8 cellular contexts compared by ENCODE assay signal in the genomic region with DNA sequence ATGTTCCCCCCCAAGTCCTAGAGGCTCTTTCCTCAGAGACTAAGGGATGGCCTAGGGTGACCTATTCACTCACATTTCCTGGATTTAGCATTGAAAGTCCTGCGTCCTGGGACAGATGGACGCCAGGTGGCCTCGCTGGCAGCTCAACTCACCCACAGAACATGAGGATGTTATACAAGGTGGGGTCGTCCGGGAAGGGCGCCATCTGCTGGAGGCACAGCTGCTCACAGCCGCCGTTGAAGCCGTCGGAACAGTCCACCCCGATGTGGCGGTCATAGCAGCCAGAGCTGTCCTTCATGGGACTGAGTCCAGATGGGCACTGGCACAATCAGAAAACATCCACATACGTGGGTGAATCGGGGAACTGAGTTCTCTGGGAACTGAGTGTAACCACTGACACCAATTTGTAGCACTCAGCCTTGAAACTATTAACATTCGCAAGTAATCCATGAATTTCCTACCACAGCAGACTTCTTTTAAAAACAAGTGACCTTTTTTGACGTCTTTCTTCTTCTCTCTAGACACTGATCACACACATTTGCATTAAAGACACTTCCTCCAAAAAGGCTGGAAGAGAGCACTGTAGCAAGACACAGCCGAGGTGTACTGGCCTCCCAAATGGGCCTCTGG.
A peak's percentile ranks its signal among the peaks of the same experiment; 100 is the strongest.
DNase-seq lines count a peak whose midpoint lies in the region; ATAC-seq, FAIRE-seq and TF ChIP-seq lines count a peak whose summit lies in the region.

No MANE protein-coding gene starts in this region.

- FAIRE-seq in kidney (lab: Jason Lieb, UNC), result no peak

- TF ChIP-seq CTCF in LNCaP clone FGC (IDR thresholded peaks at IDR 0.05; ENCODE audit: control insufficient read depth, extremely low read depth, insufficient read depth), result peak; percentile 98
- peak; percentile 21 to 47 (median 23) for TF ChIP-seq CTCF in ascending aorta (IDR thresholded peaks at IDR 0.05)
- TF ChIP-seq CTCF in kidney (IDR thresholded peaks at IDR 0.05; ENCODE audit: borderline replicate concordance, extremely low read depth, insufficient read depth), result peak; percentile 50
- peak in 3 of 5 experiments; percentile 14 to 36 (median 16) for TF ChIP-seq CTCF in transverse colon (IDR thresholded peaks at IDR 0.05)
- no peak for TF ChIP-seq CTCF in natural killer cell (IDR thresholded peaks at IDR 0.05)

- H3K9me3 ChIP-seq in ascending aorta (no peaks in the 10 kb centered on the region), kidney (ENCODE audit: control insufficient read depth in 1 of 2, low read length in 2 of 2) (no peaks in the 10 kb centered on the region), transverse colon (no peaks in the 10 kb centered on the region)

- in situ Hi-C loops in transverse colon (cut with MboI; ENCODE audit: low pct_ligation_motif_present in 1 of 4, low pct_unique_long_range_greater_than_20kb in 1 of 4, low sequenced_read_pairs in 3 of 4), result no loop called here

- intact Hi-C loops in ascending aorta (cut with DNase I), result no loop called here
- intact Hi-C loops in kidney (cut with DNase I), result no loop called here
- intact Hi-C loops in transverse colon (cut with DNase I; ENCODE audit: low total_unique reads), result no loop called here
- intact Hi-C loops in natural killer cell (cut with micrococcal nuclease), result no loop called here

- TF ChIP-seq POLR2A in transverse colon (IDR thresholded peaks at IDR 0.05), result no peak

- H3K27ac ChIP-seq in ascending aorta (no peak overlapping the region), kidney (ENCODE audit: low read depth in 2 of 2, low read length in 2 of 2) (no peak overlapping the region), transverse colon (no peak overlapping the region)

- no peak overlapping the region for H3K27ac Mint-ChIP-seq in natural killer cell

- DNase-seq in EL, result peak; percentile 56
- DNase-seq in LNCaP clone FGC (ENCODE audit: low read depth), result peak; percentile 46
- DNase-seq in ascending aorta (ENCODE audit: low spot score in 2 of 2), result no peak
- DNase-seq in kidney, result no peak
- DNase-seq in transverse colon, result peak; percentile 8
- DNase-seq in natural killer cell, result no peak
- DNase-seq in ureter (ENCODE audit: low spot score), result no peak

- no peaks in the 10 kb centered on the region for H3K4me1 ChIP-seq in ascending aorta
- no peaks in the 10 kb centered on the region for H3K4me1 ChIP-seq in kidney (ENCODE audit: control insufficient read depth in 1 of 2, insufficient read depth in 1 of 2, low read depth in 1 of 2, low read length in 2 of 2)
- no peaks in the 10 kb centered on the region for H3K4me1 ChIP-seq in transverse colon

- no peak overlapping the region for H3K4me3 ChIP-seq in LNCaP clone FGC (ENCODE audit: low read depth, low read length)
- no peak overlapping the region for H3K4me3 ChIP-seq in ascending aorta
- no peak overlapping the region for H3K4me3 ChIP-seq in kidney (ENCODE audit: low read length in 2 of 2)
- no peak overlapping the region for H3K4me3 ChIP-seq in transverse colon

- H3K36me3 Mint-ChIP-seq in natural killer cell, result no peaks in the 10 kb centered on the region

- H3K4me3 Mint-ChIP-seq in natural killer cell, result no peak overlapping the region

- no peaks in the 10 kb centered on the region for H3K27me3 Mint-ChIP-seq in natural killer cell (ENCODE audit: low read depth in 2 of 2)

- H3K36me3 ChIP-seq in ascending aorta (no peaks in the 10 kb centered on the region), kidney (ENCODE audit: control insufficient read depth in 1 of 2, insufficient read depth in 2 of 2, low read length in 2 of 2) (no peaks in the 10 kb centered on the region), transverse colon (no peaks in the 10 kb centered on the region)

- no peaks in the 10 kb centered on the region for H3K4me1 Mint-ChIP-seq in natural killer cell

- no peak for TF ChIP-seq EP300 in transverse colon (IDR thresholded peaks at IDR 0.05; ENCODE audit: low read depth)

- H3K9me3 Mint-ChIP-seq in natural killer cell, result peaks cover 0 to 2% of the 10 kb centered on the region in 2 donors

- peak; percentile 84 for ATAC-seq in GM19455 (IDR thresholded peaks at IDR 0.05; ENCODE audit: unreplicated experiment)
- ATAC-seq in natural killer cell, result no peak

- H3K27me3 ChIP-seq in ascending aorta (no peaks in the 10 kb centered on the region), transverse colon (no peaks in the 10 kb centered on the region)

- no peak overlapping the region for H3K9ac ChIP-seq in kidney (ENCODE audit: low read length in 2 of 2)

- WGBS in transverse colon (ENCODE audit: low coverage in 1 of 2), 2 donors, result 37 to 54% methylated on average over 4 to 17 of the region's 17 CpGs

Comparison
In these comparisons a context has a peak if more than half of its experiments do, and no peak if none do; other contexts are left out.
1. DNase-seq: peak in EL (single experiment), LNCaP clone FGC (single experiment) and transverse colon (single experiment); none in ascending aorta (0 of 2), kidney (single experiment), natural killer cell (single experiment) and ureter (single experiment).